Comparison of ENCODE assay signal across 32 cellular contexts in genomic region chr17:30161601-30162000, GRCh38.
"Had no signal": no experiment of that assay in that cellular context is flagged by ENCODE, and none has a peak within 500 bp of the region (broad histone marks: within the 10 kb centered on the region; RNA-seq: fewer than 3 reads in every experiment).

No MANE protein-coding gene starts in this region.

- H3K27ac Mint-ChIP-seq: activated B cell treated with CpG ODN at 0.5 μM for 24 hours; activated CD8-positive, alpha-beta T cell treated with anti-CD3 and anti-CD28 coated beads for 36 hours; activated naive CD4-positive, alpha-beta T cell treated with anti-CD3 and anti-CD28 coated beads for 36 hours; activated naive CD8-positive, alpha-beta T cell treated with anti-CD3 and anti-CD28 coated beads for 36 hours; activated T-cell treated with anti-CD3 and anti-CD28 coated beads, Interleukin-2, amount 50 U/mL, for 72 hours; mesothelial cell of epicardium; progenitor cell of endocrine pancreas; T-helper 2 cell treated with Interferon-gamma antibody and Interleukin-4, amounts not matched to agents 5 μg/mL and 100 μg/mL, for 36 hours had no signal

- H3K27me3 Mint-ChIP-seq: activated B cell treated with CpG ODN at 0.5 μM for 24 hours; activated CD8-positive, alpha-beta T cell treated with anti-CD3 and anti-CD28 coated beads for 36 hours; activated naive CD8-positive, alpha-beta T cell treated with anti-CD3 and anti-CD28 coated beads for 36 hours; naive B cell; progenitor cell of endocrine pancreas had no signal

- FAIRE-seq: astrocyte, colon, keratinocyte had no signal

- H3K4me3 Mint-ChIP-seq: activated B cell treated with CpG ODN at 0.5 μM for 24 hours; activated CD8-positive, alpha-beta T cell treated with anti-CD3 and anti-CD28 coated beads for 36 hours; activated naive CD4-positive, alpha-beta T cell treated with anti-CD3 and anti-CD28 coated beads for 36 hours; activated naive CD8-positive, alpha-beta T cell treated with anti-CD3 and anti-CD28 coated beads for 36 hours; activated T-cell treated with anti-CD3 and anti-CD28 coated beads, Interleukin-2, amount 50 U/mL, for 72 hours; mesothelial cell of epicardium; naive B cell; nephron progenitor cell; T-helper 2 cell treated with Interferon-gamma antibody and Interleukin-4, amounts not matched to agents 5 μg/mL and 100 μg/mL, for 36 hours had no signal

- H3K36me3 ChIP-seq: ovary had no signal

- H3K27me3 ChIP-seq: brain microvascular endothelial cell, ovary, testis, transverse colon had no signal

- ATAC-seq: activated CD8-positive, alpha-beta T cell treated with anti-CD3 and anti-CD28 coated beads for 36 hours; activated T-cell treated with anti-CD3 and anti-CD28 coated beads, Interleukin-2, amount 50 U/mL, for 72 hours; left cardiac atrium; sciatic nerve; stimulated activated naive CD8-positive, alpha-beta T cell treated with anti-CD3 and anti-CD28 coated beads, Interleukin-15, Interleukin-2, amounts not matched to agents 100 U/mL and 50 U/mL, for 24 hours had no signal

- H3K27ac ChIP-seq: brain microvascular endothelial cell, ovary, skin epidermis, transverse colon had no signal

- H3K4me1 Mint-ChIP-seq: mesothelial cell of epicardium, nephron progenitor cell had no signal

- H3K4me3 ChIP-seq: ovary, skin epidermis, testis, transverse colon had no signal

- H3K9me3 ChIP-seq: ovary, testis, transverse colon had no signal

- DNase-seq: activated B cell treated with CpG ODN at 0.5 μM for 24 hours; activated CD4-positive, alpha-beta T cell treated with anti-CD3 and anti-CD28 coated beads, Interleukin-2, amount 50 U/mL, for 1 hour; activated CD8-positive, alpha-beta T cell treated with anti-CD3 and anti-CD28 coated beads for 36 hours; activated effector memory CD4-positive, alpha-beta T cell treated with Interleukin-2 at 50 U/mL for 16 hours; activated naive CD4-positive, alpha-beta T cell treated with anti-CD3 and anti-CD28 coated beads for 36 hours; activated naive CD8-positive, alpha-beta T cell treated with anti-CD3 and anti-CD28 coated beads for 36 hours; activated T-cell treated with anti-CD3 and anti-CD28 coated beads for 4 hours; activated T-cell treated with anti-CD3 and anti-CD28 coated beads, Interleukin-2, amount 50 U/mL, for 72 hours; amniotic stem cell; brain microvascular endothelial cell; central memory CD4-positive, alpha-beta T cell; dermis blood vessel endothelial cell; effector CD4-positive, alpha-beta T cell; foreskin melanocyte; left cardiac atrium; naive B cell; nephron progenitor cell; ovary; stimulated activated CD4-positive, alpha-beta T cell treated with anti-CD3 and anti-CD28 coated beads, Interleukin-12 subunit alpha, Interleukin-12 subunit beta, amount 100 ng/mL, for 4 hours; stimulated activated CD4-positive, alpha-beta T cell treated with anti-CD3 and anti-CD28 coated beads, Interleukin-4, amount 100 ng/mL, for 1 hour; stimulated activated naive CD8-positive, alpha-beta T cell treated with anti-CD3 and anti-CD28 coated beads, Interleukin-15, Interleukin-2, amounts not matched to agents 100 U/mL and 50 U/mL, for 24 hours; T-helper 1 cell; testis; transverse colon had no signal
